Comparison of ENCODE assay signal across 30 cellular contexts in the genomic region with DNA sequence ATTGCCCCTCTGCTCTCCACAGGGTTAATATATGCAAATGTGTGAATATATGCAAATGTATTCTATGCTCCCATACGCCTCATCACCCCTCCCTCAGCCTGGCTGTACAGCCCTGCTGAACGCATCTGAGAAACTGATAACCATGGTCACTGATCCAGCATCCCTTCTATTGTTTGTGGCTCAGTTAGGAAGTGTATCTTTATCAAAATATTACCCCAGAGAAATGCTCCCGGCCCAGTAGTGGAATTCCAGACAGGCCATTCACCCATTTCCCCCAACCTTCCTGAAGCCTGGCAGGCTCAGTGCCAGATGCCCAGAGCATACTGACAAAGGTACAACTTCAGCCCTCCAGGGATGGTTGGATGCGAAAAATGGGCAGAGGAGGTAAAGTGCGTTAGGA.
"Had no signal": no experiment of that assay in that cellular context is flagged by ENCODE, and none has a peak within 500 bp of the region (broad histone marks: within the 10 kb centered on the region; RNA-seq: fewer than 3 reads in every experiment).

No MANE protein-coding gene starts in this region.

- H3K4me3 ChIP-seq: adrenal gland, ascending aorta, hepatocyte, neural progenitor cell, skin epidermis, testis, transverse colon had no signal

- H3K79me2 ChIP-seq: hepatocyte had no signal

- ATAC-seq: naive thymus-derived CD8-positive, alpha-beta T cell; sciatic nerve; stimulated activated naive CD8-positive, alpha-beta T cell treated with anti-CD3 and anti-CD28 coated beads, Interleukin-15, Interleukin-2, amounts not matched to agents 100 U/mL and 50 U/mL, for 24 hours had no signal

- H3K4me1 Mint-ChIP-seq: activated naive CD8-positive, alpha-beta T cell treated with anti-CD3 and anti-CD28 coated beads for 36 hours; memory B cell; neural progenitor cell had no signal

- H3K4me1 ChIP-seq: adrenal gland, neural progenitor cell, testis, transverse colon had no signal

- H3K27me3 Mint-ChIP-seq: activated naive CD8-positive, alpha-beta T cell treated with anti-CD3 and anti-CD28 coated beads for 36 hours; dendritic cell treated with granulocyte-macrophage colony-stimulating factor and Interleukin-4, amounts not matched to agents 40 ng/mL and 50 ng/mL, for 4 days; naive thymus-derived CD8-positive, alpha-beta T cell had no signal

- H3K4me2 ChIP-seq: hepatocyte, neural progenitor cell had no signal

- DNase-seq: activated CD4-positive, alpha-beta T cell treated with anti-CD3 and anti-CD28 coated beads for 4 hours; activated CD4-positive, alpha-beta T cell treated with anti-CD3 and anti-CD28 coated beads, Interleukin-2, amount 50 U/mL, for 4 hours; activated effector memory CD4-positive, alpha-beta T cell treated with anti-CD3 and anti-CD28 coated beads, Interleukin-2, amount 50 U/mL, for 16 hours; activated naive CD4-positive, alpha-beta T cell treated with anti-CD3 and anti-CD28 coated beads for 36 hours; activated naive CD8-positive, alpha-beta T cell treated with anti-CD3 and anti-CD28 coated beads for 36 hours; adrenal gland; brain microvascular endothelial cell; caudate nucleus; effector CD4-positive, alpha-beta T cell; glutamatergic neuron; islet precursor cell; occipital lobe; stimulated activated CD4-positive, alpha-beta T cell treated with anti-CD3 and anti-CD28 coated beads, Interleukin-12 subunit alpha, Interleukin-12 subunit beta, amount 100 ng/mL, for 4 hours; stimulated activated CD4-positive, alpha-beta T cell treated with anti-CD3 and anti-CD28 coated beads, Interleukin-4, amount 100 ng/mL, for 1 hour; stimulated activated naive CD8-positive, alpha-beta T cell treated with anti-CD3 and anti-CD28 coated beads, Interleukin-15, Interleukin-2, amounts not matched to agents 100 U/mL and 50 U/mL, for 24 hours; T-helper 9 cell; testis; transverse colon had no signal

- H3K27ac ChIP-seq: adrenal gland, ascending aorta, brain microvascular endothelial cell, hepatocyte, neural progenitor cell, skin epidermis, testis, transverse colon, VCaP had no signal

- H3K9me3 ChIP-seq: adrenal gland, ascending aorta, testis, transverse colon had no signal

- H2AFZ ChIP-seq: hepatocyte, neural progenitor cell had no signal

- FAIRE-seq: frontal cortex, TTC549 had no signal

- H3K27ac Mint-ChIP-seq: activated naive CD4-positive, alpha-beta T cell treated with anti-CD3 and anti-CD28 coated beads for 36 hours; activated naive CD8-positive, alpha-beta T cell treated with anti-CD3 and anti-CD28 coated beads for 36 hours; dendritic cell treated with granulocyte-macrophage colony-stimulating factor and Interleukin-4, amounts not matched to agents 40 ng/mL and 50 ng/mL, for 4 days; memory B cell; naive thymus-derived CD8-positive, alpha-beta T cell; neural progenitor cell; T-helper 1 cell treated with Interleukin-12 subunit alpha and Interleukin-12 subunit beta and Interleukin-4 antibody, amounts not matched to agents 30 μg/mL and 1 μg/mL, for 36 hours had no signal

- H3K36me3 ChIP-seq: adrenal gland, ascending aorta, neural progenitor cell, transverse colon had no signal

- H3K9ac ChIP-seq: neural progenitor cell had no signal

- H3K36me3 Mint-ChIP-seq: activated naive CD8-positive, alpha-beta T cell treated with anti-CD3 and anti-CD28 coated beads for 36 hours; memory B cell; naive thymus-derived CD8-positive, alpha-beta T cell; neural progenitor cell had no signal

- H3K27me3 ChIP-seq: adrenal gland, ascending aorta, brain microvascular endothelial cell, hepatocyte, neural progenitor cell, testis, transverse colon had no signal

- H3K4me3 Mint-ChIP-seq: activated naive CD4-positive, alpha-beta T cell treated with anti-CD3 and anti-CD28 coated beads for 36 hours; activated naive CD8-positive, alpha-beta T cell treated with anti-CD3 and anti-CD28 coated beads for 36 hours; dendritic cell treated with granulocyte-macrophage colony-stimulating factor and Interleukin-4, amounts not matched to agents 40 ng/mL and 50 ng/mL, for 4 days; memory B cell; naive thymus-derived CD8-positive, alpha-beta T cell; neural progenitor cell; T-helper 1 cell treated with Interleukin-12 subunit alpha and Interleukin-12 subunit beta and Interleukin-4 antibody, amounts not matched to agents 30 μg/mL and 1 μg/mL, for 36 hours had no signal

- H3K9me3 Mint-ChIP-seq: activated naive CD4-positive, alpha-beta T cell treated with anti-CD3 and anti-CD28 coated beads for 36 hours; activated naive CD8-positive, alpha-beta T cell treated with anti-CD3 and anti-CD28 coated beads for 36 hours; dendritic cell treated with granulocyte-macrophage colony-stimulating factor and Interleukin-4, amounts not matched to agents 40 ng/mL and 50 ng/mL, for 4 days; memory B cell; naive thymus-derived CD8-positive, alpha-beta T cell; neural progenitor cell; T-helper 1 cell treated with Interleukin-12 subunit alpha and Interleukin-12 subunit beta and Interleukin-4 antibody, amounts not matched to agents 30 μg/mL and 1 μg/mL, for 36 hours had no signal
